In genomic region chr2:10057231-10058107, GRCh38 we compare ENCODE assay signal across 1 cellular context.
TF ChIP-seq lines count a peak whose summit lies in the region.

No MANE protein-coding gene starts in this region.

TF ChIP-seq in K562, 482 proteins besides CTCF, POLR2A, EP300 and RAD21 (continued from another document):
- no peak for TF ChIP-seq TSHZ1 (CRISPR knock-in tag; IDR thresholded peaks at IDR 0.05)
- TF ChIP-seq BRF1 (IDR thresholded peaks at IDR 0.05; ENCODE audit: borderline replicate concordance, extremely low read depth, insufficient read length), result no peak
- TF ChIP-seq E2F6 (IDR thresholded peaks at IDR 0.05; ENCODE audit: borderline replicate concordance in 1 of 2, extremely low read depth in 1 of 2, insufficient read depth in 1 of 2, insufficient read length in 1 of 2, low read depth in 1 of 2, low read length in 1 of 2, poor library complexity in 1 of 2, severe bottlenecking in 1 of 2), result peak in 1 of 2 experiments; percentile 15
- TF ChIP-seq ZFP36 (IDR thresholded peaks at IDR 0.05; ENCODE audit: low read depth, low read length, partially characterized antibody), result no peak
- no peak for TF ChIP-seq TCF7L2 (IDR thresholded peaks at IDR 0.05; ENCODE audit: low read depth, low read length)
- TF ChIP-seq RFX1 (IDR thresholded peaks at IDR 0.05), result no peak
- TF ChIP-seq U2AF2 (optimal IDR thresholded peaks at IDR 0.05; ENCODE audit: low read depth, low read length), result no peak
- no peak for TF ChIP-seq NCOA2 (IDR thresholded peaks at IDR 0.05; ENCODE audit: partially characterized antibody in 2 of 2)
- peak; percentile 42; the same call in 1 of the 2 replicates for TF ChIP-seq SMARCE1 (IDR thresholded peaks at IDR 0.05)
- TF ChIP-seq TEAD1 (CRISPR knock-in tag; IDR thresholded peaks at IDR 0.05), result 0 out of 4 replicates have a peak, but pooled peaks of 1 of the 2 experiments have one; percentile 47
- no peak for TF ChIP-seq ATF1 (CRISPR knock-in tag; IDR thresholded peaks at IDR 0.05)
- TF ChIP-seq ATF1 (tag; IDR thresholded peaks at IDR 0.05), result peak; percentile 39
- TF ChIP-seq FOXP1 (CRISPR knock-in tag; IDR thresholded peaks at IDR 0.05), result no peak
- no peak for TF ChIP-seq NR2C2 (CRISPR knock-in tag; IDR thresholded peaks at IDR 0.05)
- peak; percentile 50; the same call in 1 of the 2 replicates for TF ChIP-seq NR2C2 (tag; IDR thresholded peaks at IDR 0.05)
- TF ChIP-seq HNRNPLL (IDR thresholded peaks at IDR 0.05; ENCODE audit: low read depth, low read length, poor library complexity, severe bottlenecking), result peak; percentile 23
- peak in 1 of 2 experiments; percentile 63; a peak in 1 of 4 replicates for TF ChIP-seq MAZ (CRISPR knock-in tag; conservative IDR thresholded peaks at IDR 0.05 in 1 of 2, IDR thresholded peaks at IDR 0.05 in 1 of 2)
- peak; percentile 71; the same call in 1 of the 2 replicates for TF ChIP-seq CEBPG (CRISPR knock-in tag; IDR thresholded peaks at IDR 0.05)
- TF ChIP-seq CEBPG (tag; conservative IDR thresholded peaks at IDR 0.05 in 1 of 2, IDR thresholded peaks at IDR 0.05 in 1 of 2), result peak; percentile 40 to 46; a peak in 1 of 4 replicates
- peak; percentile 50; the same call in 1 of the 2 replicates for TF ChIP-seq ATF3 (IDR thresholded peaks at IDR 0.05)
- no peak for TF ChIP-seq ATF3 (CRISPR knock-in tag; conservative IDR thresholded peaks at IDR 0.05)
- peak; percentile 37 for TF ChIP-seq NEUROD1 (IDR thresholded peaks at IDR 0.05; ENCODE audit: borderline replicate concordance, low read depth, low read length, partially characterized antibody)
- TF ChIP-seq MCM5 (IDR thresholded peaks at IDR 0.05; ENCODE audit: low read depth), result no peak
- TF ChIP-seq RB1 (IDR thresholded peaks at IDR 0.05; ENCODE audit: low read depth), result no peak
- TF ChIP-seq PURB (CRISPR knock-in tag; IDR thresholded peaks at IDR 0.05; ENCODE audit: low read depth), result no peak
- peak; percentile 78 to 79; a peak in 2 of 4 replicates for TF ChIP-seq SIN3A (IDR thresholded peaks at IDR 0.05; ENCODE audit: borderline replicate concordance in 2 of 2, control insufficient read depth in 1 of 2, low read depth in 2 of 2, low read length in 2 of 2)
- TF ChIP-seq HOXB6 (CRISPR knock-in tag; IDR thresholded peaks at IDR 0.05; ENCODE audit: borderline replicate concordance), result no peak
- TF ChIP-seq TRIM28 (IDR thresholded peaks at IDR 0.05), result no peak
- TF ChIP-seq ZHX1 (conservative IDR thresholded peaks at IDR 0.05; ENCODE audit: low read length), result 0 out of 2 replicates have a peak, but pooled peaks have one; percentile 21
- no peak for TF ChIP-seq ESRRA (IDR thresholded peaks at IDR 0.05; ENCODE audit: borderline replicate concordance, low read depth)
TF ChIP-seq in K562: peak in this region for 81.
